Comparison of ENCODE assay signal across 21 cellular contexts in the genomic region with DNA sequence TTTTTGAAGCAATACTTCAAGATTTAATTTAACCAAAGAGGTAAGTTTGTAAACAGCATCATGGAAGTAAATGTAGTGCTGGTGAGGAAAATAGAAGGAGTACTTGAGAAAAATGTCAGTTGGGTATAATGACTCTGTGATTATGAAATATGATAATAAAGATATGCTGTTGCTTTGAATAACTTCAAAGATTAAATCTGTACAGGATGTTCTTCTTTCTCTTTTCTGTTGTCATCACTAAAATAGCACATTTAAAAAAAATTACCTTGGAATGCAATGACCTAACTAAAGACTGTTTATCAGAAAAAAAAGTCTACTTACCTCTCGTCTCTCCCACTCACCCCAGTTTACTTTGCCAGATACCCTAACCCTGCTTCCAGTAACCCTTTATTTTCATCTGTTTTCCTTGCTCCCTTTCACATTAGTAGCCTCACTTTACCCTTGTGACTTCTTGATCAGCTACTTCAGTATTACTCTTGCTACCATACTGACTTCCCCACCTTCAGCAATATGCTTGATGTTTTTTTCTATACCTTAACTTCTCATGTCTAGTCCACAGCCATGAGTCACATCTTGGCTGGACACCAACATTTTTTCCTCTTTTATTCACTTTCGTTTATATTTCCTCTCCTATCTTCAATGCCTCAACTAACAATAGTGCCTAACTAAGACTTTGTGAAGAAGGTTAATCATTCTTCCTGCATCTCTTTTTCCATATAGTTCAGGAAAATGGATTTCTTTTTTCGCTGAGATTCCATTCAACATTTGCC. TPM values are rescaled to one million over a fixed set of nuclear protein-coding genes. Genes with fewer than 3 reads are reported as not detected.
DNase-seq lines count a peak whose midpoint lies in the region; FAIRE-seq lines count a peak whose summit lies in the region.
"Had no signal": no experiment of that assay in that cellular context is flagged by ENCODE, and none has a peak within 500 bp of the region (broad histone marks: within the 10 kb centered on the region; RNA-seq: fewer than 3 reads in every experiment).

No MANE protein-coding gene starts in this region.

- no peak for FAIRE-seq in RCC 7860 (lab: Jason Lieb, UNC)
- FAIRE-seq: colon had no signal

- DNase-seq in Daoy (ENCODE audit: low read depth) (peak; percentile 75), RCC 7860 (ENCODE audit: low spot score) (peak; percentile 22), dermis microvascular lymphatic vessel endothelial cell (ENCODE audit: low read depth in 2 of 2) (peak; percentile 23 to 86), non-pigmented ciliary epithelial cell (ENCODE audit: low read depth) (peak; percentile 69), iPS-NIHi11 (ENCODE audit: low spot score) (no peak), DMS79 (lab: John Stamatoyannopoulos, UW) (no peak)
- no peak for DNase-seq in activated CD8-positive, alpha-beta memory T cell treated with anti-CD3 and anti-CD28 coated beads, Interleukin-2, amount 50 U/mL, for 48 hours
- no peak for DNase-seq in stimulated activated CD8-positive, alpha-beta memory T cell treated with anti-CD3 and anti-CD28 coated beads, Interleukin-4, amount 100 ng/mL, for 48 hours
- DNase-seq: activated CD4-positive, alpha-beta T cell treated with anti-CD3 and anti-CD28 coated beads for 48 hours; activated T-cell treated with anti-CD3 and anti-CD28 coated beads for 4 hours; Caco-2; erythroblast; hypothalamus; NCI-H1105; NCI-H2171; SHP77; T-helper 9 cell had no signal

RNA-seq across cellular contexts. Expression of a gene that starts 29.7 kb away (rescaled TPM):
- total RNA-seq in Daoy (2014; rRNA removed; shearing (Covaris generic)): not detected in 2 replicates
- total RNA-seq in dermis microvascular lymphatic vessel endothelial cell: not detected in 2 replicates
- total RNA-seq: Caco-2, left lobe of liver, myocyte, vagina had no signal

Comparison
In these comparisons a context has a peak if more than half of its experiments do, and no peak if none do; other contexts are left out.
1. DNase-seq: peak in Daoy (single experiment), RCC 7860 (single experiment), dermis microvascular lymphatic vessel endothelial cell (2 of 2) and non-pigmented ciliary epithelial cell (single experiment); none in iPS-NIHi11 (single experiment), DMS79 (single experiment), activated CD8-positive, alpha-beta memory T cell treated with anti-CD3 and anti-CD28 coated beads, Interleukin-2, amount 50 U/mL, for 48 hours (single experiment) and stimulated activated CD8-positive, alpha-beta memory T cell treated with anti-CD3 and anti-CD28 coated beads, Interleukin-4, amount 100 ng/mL, for 48 hours (single experiment).